In the genomic region with DNA sequence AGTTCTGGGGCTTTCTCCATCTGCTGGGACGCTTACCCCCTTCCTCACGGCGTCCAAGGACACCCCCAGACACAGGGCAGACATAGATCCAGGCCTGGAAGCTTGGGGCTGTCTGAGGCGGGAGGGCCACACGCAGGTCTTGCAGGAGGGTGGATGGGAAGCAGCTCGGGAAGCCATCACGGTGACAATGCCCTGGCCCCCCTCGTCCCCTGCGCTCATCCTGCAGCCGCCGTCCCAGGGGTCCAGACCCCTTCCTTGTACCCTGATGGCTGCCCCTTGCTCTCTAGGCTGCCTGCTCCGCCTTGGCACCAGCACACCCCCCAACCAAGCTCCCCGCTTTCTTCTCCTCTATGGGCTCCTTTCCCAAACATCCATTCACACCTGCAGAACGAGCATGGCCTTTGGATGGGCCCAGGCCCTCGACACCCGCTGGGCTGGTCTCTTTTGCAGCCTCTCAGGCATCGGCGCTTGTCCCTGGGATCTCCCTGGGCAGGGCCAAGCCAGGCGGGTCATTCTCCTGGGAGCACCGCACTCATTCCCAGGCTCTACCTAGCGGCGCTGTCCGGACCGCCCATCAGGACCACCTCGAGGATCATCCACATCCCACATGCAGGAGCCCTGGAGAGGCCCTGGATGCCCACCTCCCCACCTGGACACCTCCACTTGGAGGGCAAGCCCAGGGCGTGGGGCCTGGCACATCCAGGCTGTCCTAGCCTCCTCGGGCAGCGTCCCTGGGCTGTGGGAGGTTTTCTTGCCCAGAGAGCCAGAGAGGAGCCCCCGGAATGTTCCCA, we compare ENCODE assay signal across 15 cellular contexts.
DNase-seq lines count a peak whose midpoint lies in the region; ATAC-seq lines count a peak whose summit lies in the region.
"Had no signal": no experiment of that assay in that cellular context is flagged by ENCODE, and none has a peak within 500 bp of the region (broad histone marks: within the 10 kb centered on the region; RNA-seq: fewer than 3 reads in every experiment).

No MANE protein-coding gene starts in this region.

- peak overlapping the region; percentile 49 for H3K18ac ChIP-seq in neuronal stem cell (ENCODE audit: low read length)

- H3K4me2 ChIP-seq in BLaER1 (peak overlapping the region; percentile 84), neuronal stem cell (ENCODE audit: insufficient read depth, low read length, poor library complexity, severe bottlenecking) (no peak overlapping the region)
- H3K4me2 ChIP-seq: A549 had no signal

- H3K14ac ChIP-seq in neuronal stem cell (ENCODE audit: low read length), result peak overlapping the region; percentile 63

- H4K8ac ChIP-seq in neuronal stem cell (ENCODE audit: low read depth, low read length), result no peak overlapping the region

- H3K9ac ChIP-seq in BLaER1 (no peak overlapping the region), neuronal stem cell (ENCODE audit: low read depth, low read length, poor library complexity) (no peak overlapping the region)
- H3K9ac ChIP-seq: GM23248 had no signal

- H2BK120ac ChIP-seq in neuronal stem cell (ENCODE audit: low read depth, low read length), result no peak overlapping the region

- CTCF ChIA-PET in activated naive CD4-positive, alpha-beta T cell treated with anti-CD3 and anti-CD28 coated beads, Interleukin-2, amount 10 ng/mL, durations not matched to agents 7 days and 5 days (lab: Charles Lee), result no interaction called here

- H3K27me3 ChIP-seq in BLaER1 (no peaks in the 10 kb centered on the region), neuronal stem cell (ENCODE audit: control insufficient read depth in 3 of 3, insufficient read depth in 3 of 3, low read depth in 1 of 3, low read length in 3 of 3) (peaks cover 0 to 8% (median 0%) of the 10 kb centered on the region in 3 experiments)

- peak overlapping the region; percentile 59 for H3K27ac Mint-ChIP-seq in activated naive CD4-positive, alpha-beta T cell treated with anti-CD3 and anti-CD28 coated beads, Interleukin-2, amount 10 ng/mL, durations not matched to agents 7 days and 5 days
- H3K27ac Mint-ChIP-seq in T-helper 17 cell, result peak overlapping the region; percentile 16
- H3K27ac Mint-ChIP-seq: CD8-positive, alpha-beta T cell had no signal

- H2BK12ac ChIP-seq in neuronal stem cell (ENCODE audit: low read length), result no peak overlapping the region

- H2BK15ac ChIP-seq in neuronal stem cell (ENCODE audit: low read length), result peak overlapping the region; percentile 42

- H3K9me3 Mint-ChIP-seq in activated naive CD4-positive, alpha-beta T cell treated with anti-CD3 and anti-CD28 coated beads, Interleukin-2, amount 10 ng/mL, durations not matched to agents 7 days and 5 days, result no peaks in the 10 kb centered on the region
- H3K9me3 Mint-ChIP-seq: CD8-positive, alpha-beta T cell had no signal

- no peaks in the 10 kb centered on the region for H3K36me3 ChIP-seq in BLaER1
- no peaks in the 10 kb centered on the region for H3K36me3 ChIP-seq in neuronal stem cell (replicated peaks in 1 of 2; ENCODE audit: control insufficient read depth in 2 of 2, insufficient read depth in 2 of 2, low read length in 2 of 2)
- H3K36me3 ChIP-seq: HAP-1 had no signal

- no peaks in the 10 kb centered on the region for H3K79me1 ChIP-seq in neuronal stem cell (ENCODE audit: low read depth, low read length)

- peak overlapping the region; percentile 72 for H2AK5ac ChIP-seq in neuronal stem cell (ENCODE audit: low read depth, low read length)

- ATAC-seq in T-helper 17 cell, result no peak
- ATAC-seq: A549; CD8-positive, alpha-beta T cell had no signal

- H3K4me3 ChIP-seq in BLaER1 (no peak overlapping the region), neuronal stem cell (ENCODE audit: low read length in 2 of 2) (no peak overlapping the region)
- H3K4me3 ChIP-seq: A549, GM23248, HAP-1 had no signal

- no peaks in the 10 kb centered on the region for H4K20me1 ChIP-seq in BLaER1

- H2AFZ ChIP-seq in neuronal stem cell (ENCODE audit: low read length), result no peak overlapping the region
- H2AFZ ChIP-seq: GM23248 had no signal

- no CpG with 5 or more reads among the region's 29 CpGs for WGBS in neuronal stem cell (ENCODE audit: extremely low coverage in 2 of 2, insufficient read length in 2 of 2, insufficient replicate concordance in 1 of 2), 2 donors

- peak overlapping the region; percentile 93 for H3K27ac ChIP-seq in BLaER1
- H3K27ac ChIP-seq in neuronal stem cell (replicated peaks; ENCODE audit: low read length), result no peak overlapping the region
- H3K27ac ChIP-seq: 22Rv1, A549, GM23248 had no signal

- H3K23ac ChIP-seq in neuronal stem cell (ENCODE audit: low read depth, low read length, poor library complexity), result no peak overlapping the region

- no peak for DNase-seq in activated naive CD4-positive, alpha-beta T cell treated with anti-CD3 and anti-CD28 coated beads, Interleukin-2, amount 10 ng/mL, durations not matched to agents 7 days and 5 days
- no peak for DNase-seq in activated naive CD4-positive, alpha-beta T cell (lab: John Stamatoyannopoulos, UW)
- DNase-seq in T-helper 17 cell (no peak), neuronal stem cell (ENCODE audit: low spot score) (no peak), RPMI8226 (no peak), COR-L47 (lab: John Stamatoyannopoulos, UW) (no peak)
- DNase-seq: AML-193; CD8-positive, alpha-beta T cell; DMS 273 treated with DMSO at 0.1 percent for 48 hours; GDM1; GM23248 had no signal

- peaks cover 5% of the 10 kb centered on the region for H3K4me1 Mint-ChIP-seq in activated naive CD4-positive, alpha-beta T cell treated with anti-CD3 and anti-CD28 coated beads, Interleukin-2, amount 10 ng/mL, durations not matched to agents 7 days and 5 days
- H3K4me1 Mint-ChIP-seq in T-helper 17 cell, result peaks cover 9% of the 10 kb centered on the region

- H3K4me3 Mint-ChIP-seq in activated naive CD4-positive, alpha-beta T cell treated with anti-CD3 and anti-CD28 coated beads, Interleukin-2, amount 10 ng/mL, durations not matched to agents 7 days and 5 days, result no peak overlapping the region
- no peak overlapping the region for H3K4me3 Mint-ChIP-seq in T-helper 17 cell
- H3K4me3 Mint-ChIP-seq: CD8-positive, alpha-beta T cell had no signal

- peaks cover 79% of the 10 kb centered on the region for H3K4me1 ChIP-seq in BLaER1
- H3K4me1 ChIP-seq in neuronal stem cell (ENCODE audit: control insufficient read depth in 2 of 2, insufficient read depth in 1 of 2, low read depth in 1 of 2, low read length in 2 of 2), result peaks cover 0 to 16% of the 10 kb centered on the region in 2 donors
- H3K4me1 ChIP-seq: A549, HAP-1 had no signal

- no peak overlapping the region for H4K91ac ChIP-seq in neuronal stem cell (ENCODE audit: low read depth, low read length, poor library complexity)

- no peak overlapping the region for H3K4ac ChIP-seq in neuronal stem cell (ENCODE audit: low read length)

- peaks cover 3% of the 10 kb centered on the region for H3K27me3 Mint-ChIP-seq in activated naive CD4-positive, alpha-beta T cell treated with anti-CD3 and anti-CD28 coated beads, Interleukin-2, amount 10 ng/mL, durations not matched to agents 7 days and 5 days
- H3K27me3 Mint-ChIP-seq in T-helper 17 cell, result no peaks in the 10 kb centered on the region

- no peak overlapping the region for H2BK5ac ChIP-seq in neuronal stem cell (ENCODE audit: low read length)

- H3K36me3 Mint-ChIP-seq in activated naive CD4-positive, alpha-beta T cell treated with anti-CD3 and anti-CD28 coated beads, Interleukin-2, amount 10 ng/mL, durations not matched to agents 7 days and 5 days, result no peaks in the 10 kb centered on the region
- H3K36me3 Mint-ChIP-seq in T-helper 17 cell (ENCODE audit: low read depth), result no peaks in the 10 kb centered on the region
- H3K36me3 Mint-ChIP-seq: CD8-positive, alpha-beta T cell had no signal

- no peaks in the 10 kb centered on the region for H3K9me3 ChIP-seq in BLaER1
- no peaks in the 10 kb centered on the region for H3K9me3 ChIP-seq in T-helper 17 cell (ENCODE audit: control insufficient read depth, low read length, poor library complexity, severe bottlenecking)
- H3K9me3 ChIP-seq in neuronal stem cell (replicated peaks in 1 of 2; ENCODE audit: control insufficient read depth in 2 of 2, insufficient read depth in 1 of 2, low read depth in 1 of 2, low read length in 2 of 2), result peaks cover 0 to 2% of the 10 kb centered on the region in 2 donors
- H3K9me3 ChIP-seq: A549, HAP-1 had no signal
